1 cellular context compared by ENCODE assay signal in genomic region chr5:35877655-35878054, GRCh38.
TF ChIP-seq lines count a peak whose summit lies in the region.

No MANE protein-coding gene starts in this region.

TF ChIP-seq in GM12878, 131 proteins besides CTCF, POLR2A, EP300 and RAD21 (continued from another document):
- TF ChIP-seq IRF3 (IDR thresholded peaks at IDR 0.05), result no peak
TF ChIP-seq in GM12878: peak in this region for 1.
